Comparison of ENCODE assay signal across 2 cellular contexts in genomic region chrX:41022579-41022978, GRCh38.
TF ChIP-seq lines count a peak whose summit lies in the region.

No MANE protein-coding gene starts in this region.

TF ChIP-seq in HEK293, 187 proteins besides CTCF, POLR2A, EP300 and RAD21 (continued from another document and continues in another):
- peak; percentile 66 for TF ChIP-seq ZNF639 (tag by site-specific recombination; IDR thresholded peaks at IDR 0.05)
- TF ChIP-seq ZBTB7A (tag by site-specific recombination; IDR thresholded peaks at IDR 0.05; ENCODE audit: low read depth): no peak
- TF ChIP-seq ZNF629 (tag by site-specific recombination; IDR thresholded peaks at IDR 0.05): peak; percentile 77
- peak; percentile 94 for TF ChIP-seq SP7 (tag by site-specific recombination; IDR thresholded peaks at IDR 0.05)
- TF ChIP-seq ZNF785 (tag by site-specific recombination; IDR thresholded peaks at IDR 0.05): no peak
- TF ChIP-seq ZNF18 (tag by site-specific recombination; IDR thresholded peaks at IDR 0.05): no peak
- TF ChIP-seq ZNF510 (tag by site-specific recombination; IDR thresholded peaks at IDR 0.05; ENCODE audit: insufficient replicate concordance): no peak
- TF ChIP-seq ATF2 (tag by site-specific recombination; IDR thresholded peaks at IDR 0.05; ENCODE audit: low read depth): 0 out of 2 replicates have a peak, but pooled peaks have one; percentile 18
- TF ChIP-seq ZFHX2 (tag by site-specific recombination; conservative IDR thresholded peaks at IDR 0.05): no peak
- no peak for TF ChIP-seq ZNF19 (tag by site-specific recombination; IDR thresholded peaks at IDR 0.05; ENCODE audit: low read depth)
- no peak for TF ChIP-seq ZNF555 (tag by site-specific recombination; conservative IDR thresholded peaks at IDR 0.05)
- no peak for TF ChIP-seq ZNF155 (tag by site-specific recombination; IDR thresholded peaks at IDR 0.05)
- TF ChIP-seq ZNF530 (tag by site-specific recombination; IDR thresholded peaks at IDR 0.05; ENCODE audit: low read depth): no peak
- no peak for TF ChIP-seq GLI4 (tag by site-specific recombination; IDR thresholded peaks at IDR 0.05)
- peak; percentile 81 for TF ChIP-seq HIC1 (tag by site-specific recombination; IDR thresholded peaks at IDR 0.05)

TF ChIP-seq in HepG2, 621 proteins besides CTCF, POLR2A, EP300 and RAD21 (continued from another document):
- no peak for TF ChIP-seq ZHX1 (CRISPR knock-in tag; IDR thresholded peaks at IDR 0.05; ENCODE audit: low read depth)
- TF ChIP-seq SMC3 (IDR thresholded peaks at IDR 0.05; ENCODE audit: low read length): peak; percentile 46; the same call in 1 of the 2 replicates
- peak; percentile 71 for TF ChIP-seq SIX4 (CRISPR knock-in tag; IDR thresholded peaks at IDR 0.05)
- TF ChIP-seq HDAC2 (CRISPR knock-in tag; IDR thresholded peaks at IDR 0.05): 0 out of 2 replicates have a peak, but pooled peaks have one; percentile 18
- TF ChIP-seq HOXD1 (CRISPR knock-in tag; IDR thresholded peaks at IDR 0.05): 0 out of 2 replicates have a peak, but pooled peaks have one; percentile 32
- peak; percentile 61; the same call in 1 of the 2 replicates for TF ChIP-seq ZGPAT (CRISPR knock-in tag; IDR thresholded peaks at IDR 0.05)
- TF ChIP-seq JUNB (CRISPR knock-in tag; IDR thresholded peaks at IDR 0.05; ENCODE audit: borderline replicate concordance): peak; percentile 95
- TF ChIP-seq FOXA3 (CRISPR knock-in tag; IDR thresholded peaks at IDR 0.05): peak; percentile 83
- TF ChIP-seq KDM6A (CRISPR knock-in tag; IDR thresholded peaks at IDR 0.05; ENCODE audit: low read depth): 0 out of 2 replicates have a peak, but pooled peaks have one; percentile 12
- TF ChIP-seq ZNF512B (CRISPR knock-in tag; IDR thresholded peaks at IDR 0.05; ENCODE audit: borderline replicate concordance): no peak
- TF ChIP-seq BCL3 (CRISPR knock-in tag; IDR thresholded peaks at IDR 0.05): no peak
- TF ChIP-seq EHMT2 (IDR thresholded peaks at IDR 0.05; ENCODE audit: borderline replicate concordance, low read depth, low read length): peak; percentile 48; the same call in 1 of the 2 replicates
- no peak for TF ChIP-seq ZNF225 (CRISPR knock-in tag; IDR thresholded peaks at IDR 0.05)
- no peak for TF ChIP-seq ZSCAN20 (CRISPR knock-in tag; IDR thresholded peaks at IDR 0.05; ENCODE audit: borderline replicate concordance)
- peak; percentile 78 for TF ChIP-seq ATF7 (IDR thresholded peaks at IDR 0.05)
- no peak for TF ChIP-seq ATF7 (CRISPR knock-in tag; IDR thresholded peaks at IDR 0.05)
- no peak for TF ChIP-seq CENPBD1 (CRISPR knock-in tag; IDR thresholded peaks at IDR 0.05; ENCODE audit: borderline replicate concordance, low read depth)
- no peak for TF ChIP-seq ZFP37 (CRISPR knock-in tag; IDR thresholded peaks at IDR 0.05; ENCODE audit: borderline replicate concordance)
- 0 out of 2 replicates have a peak, but pooled peaks have one; percentile 20 for TF ChIP-seq ONECUT2 (CRISPR knock-in tag; IDR thresholded peaks at IDR 0.05)
- peak; percentile 58; the same call in 1 of the 2 replicates for TF ChIP-seq SOX5 (CRISPR knock-in tag; IDR thresholded peaks at IDR 0.05; ENCODE audit: borderline replicate concordance)
- 0 out of 2 replicates have a peak, but pooled peaks have one; percentile 51 for TF ChIP-seq SMARCE1 (IDR thresholded peaks at IDR 0.05; ENCODE audit: borderline replicate concordance)
- TF ChIP-seq CREM (IDR thresholded peaks at IDR 0.05): peak; percentile 64; the same call in 1 of the 2 replicates
- no peak for TF ChIP-seq CREM (CRISPR knock-in tag; IDR thresholded peaks at IDR 0.05)
- 0 out of 2 replicates have a peak, but pooled peaks have one; percentile 31 for TF ChIP-seq MIER3 (CRISPR knock-in tag; IDR thresholded peaks at IDR 0.05; ENCODE audit: borderline replicate concordance)
- TF ChIP-seq ATF2 (CRISPR knock-in tag; IDR thresholded peaks at IDR 0.05): peak; percentile 70; the same call in 1 of the 2 replicates
- peak; percentile 80 for TF ChIP-seq LCORL (IDR thresholded peaks at IDR 0.05)
- TF ChIP-seq LCORL (CRISPR knock-in tag; IDR thresholded peaks at IDR 0.05): peak; percentile 45; the same call in 1 of the 2 replicates
- no peak for TF ChIP-seq ZBTB7A (CRISPR knock-in tag; IDR thresholded peaks at IDR 0.05)
- TF ChIP-seq AFF4 (CRISPR knock-in tag; IDR thresholded peaks at IDR 0.05): no peak
- TF ChIP-seq DPF2 (CRISPR knock-in tag; IDR thresholded peaks at IDR 0.05; ENCODE audit: borderline replicate concordance, low read depth): peak; percentile 69; the same call in 1 of the 2 replicates
- TF ChIP-seq GMEB2 (CRISPR knock-in tag; IDR thresholded peaks at IDR 0.05; ENCODE audit: low read depth): no peak
- no peak for TF ChIP-seq SOX13 (IDR thresholded peaks at IDR 0.05)
- TF ChIP-seq SOX13 (CRISPR knock-in tag; conservative IDR thresholded peaks at IDR 0.05 in 1 of 2, IDR thresholded peaks at IDR 0.05 in 1 of 2): 0 out of 4 replicates have a peak, but pooled peaks of 1 of the 2 experiments have one; percentile 39
- TF ChIP-seq ATAD3A (CRISPR knock-in tag; IDR thresholded peaks at IDR 0.05): no peak
- no peak for TF ChIP-seq REPIN1 (CRISPR knock-in tag; IDR thresholded peaks at IDR 0.05; ENCODE audit: borderline replicate concordance, low read depth)
- peak; percentile 55; the same call in 1 of the 2 replicates for TF ChIP-seq NR2F6 (IDR thresholded peaks at IDR 0.05)
- no peak for TF ChIP-seq NR2F6 (CRISPR knock-in tag; IDR thresholded peaks at IDR 0.05)
- TF ChIP-seq SIX1 (CRISPR knock-in tag; IDR thresholded peaks at IDR 0.05; ENCODE audit: borderline replicate concordance): peak; percentile 81; the same call in 1 of the 2 replicates
- TF ChIP-seq POGZ (CRISPR knock-in tag; IDR thresholded peaks at IDR 0.05): peak; percentile 34; the same call in 1 of the 2 replicates
- no peak for TF ChIP-seq TP53 (CRISPR knock-in tag; conservative IDR thresholded peaks at IDR 0.05)
